8 cellular contexts compared by ENCODE assay signal in the genomic region with DNA sequence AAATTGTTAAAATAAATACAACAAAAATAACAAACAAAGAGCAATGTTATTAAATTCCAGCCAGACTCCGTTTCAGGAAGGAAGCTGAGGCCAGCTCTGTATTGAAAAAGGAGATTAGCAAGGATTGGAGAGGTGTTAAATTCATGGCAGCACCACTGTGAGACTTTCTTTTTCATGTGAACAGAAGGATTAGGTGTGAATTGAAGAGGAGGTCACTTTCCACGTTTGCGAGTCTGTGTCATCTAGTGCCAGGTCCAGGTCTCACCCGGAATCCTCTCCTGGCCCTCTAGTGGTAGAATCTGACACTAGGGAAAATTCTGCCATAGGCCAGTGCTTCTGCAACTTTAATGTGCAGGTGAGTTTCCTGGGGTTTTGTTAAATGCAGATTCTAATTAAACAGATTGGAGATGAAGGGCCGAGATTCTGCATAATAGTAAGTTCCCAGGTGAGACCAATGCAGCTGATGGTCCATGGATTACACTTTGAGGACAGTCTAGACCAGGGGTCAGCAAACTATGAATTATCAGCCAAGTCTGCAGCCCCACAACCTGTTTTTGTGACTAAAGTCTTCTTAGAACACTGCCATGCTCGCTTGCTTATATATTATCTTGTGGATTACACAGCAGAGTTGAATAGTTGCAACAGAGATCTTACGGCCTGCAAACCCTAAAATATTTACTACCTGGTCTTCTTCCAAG. TPM values are rescaled to one million over a fixed set of nuclear protein-coding genes. Genes with fewer than 3 reads are reported as not detected.
DNase-seq lines count a peak whose midpoint lies in the region; ATAC-seq and TF ChIP-seq lines count a peak whose summit lies in the region.

No MANE protein-coding gene starts in this region.

- intact Hi-C loops in activated CD4-positive, alpha-beta memory T cell treated with anti-CD3 and anti-CD28 coated beads for 36 hours (cut with micrococcal nuclease), result no loop called here
- intact Hi-C loops in left ventricle myocardium inferior (cut with micrococcal nuclease), result no loop called here
- intact Hi-C loops in spleen (cut with DNase I; ENCODE audit: low total_unique reads), result no loop called here

- TF ChIP-seq POLR2A in spleen (IDR thresholded peaks at IDR 0.05), result no peak

- peak overlapping the region; percentile 5 for H3K4me3 ChIP-seq in left ventricle myocardium inferior
- no peak overlapping the region for H3K4me3 ChIP-seq in spleen

- H3K27me3 Mint-ChIP-seq in activated T-cell treated with anti-CD3 and anti-CD28 coated beads, Interleukin-2, amount 50 U/mL, for 24 hours, result peaks cover 41% of the 10 kb centered on the region
- H3K27me3 Mint-ChIP-seq in activated CD4-positive, alpha-beta memory T cell treated with anti-CD3 and anti-CD28 coated beads for 36 hours, result peaks cover 11% of the 10 kb centered on the region

- H3K9me3 ChIP-seq in left ventricle myocardium inferior (replicated peaks), result no peaks in the 10 kb centered on the region
- H3K9me3 ChIP-seq in spleen, result no peaks in the 10 kb centered on the region

- ATAC-seq in GM19463 (IDR thresholded peaks at IDR 0.05; ENCODE audit: unreplicated experiment), result no peak

- no peak overlapping the region for H3K4me3 Mint-ChIP-seq in activated T-cell treated with anti-CD3 and anti-CD28 coated beads, Interleukin-2, amount 50 U/mL, for 24 hours
- no peak overlapping the region for H3K4me3 Mint-ChIP-seq in activated CD4-positive, alpha-beta memory T cell treated with anti-CD3 and anti-CD28 coated beads for 36 hours

- H3K36me3 ChIP-seq in left ventricle myocardium inferior (no peaks in the 10 kb centered on the region), spleen (no peaks in the 10 kb centered on the region)

- WGBS in spleen, 5 donors, result 23 to 29% (median 23%) methylated on average over 7 of the region's 7 CpGs

- peaks cover 5% of the 10 kb centered on the region for H3K4me1 Mint-ChIP-seq in activated T-cell treated with anti-CD3 and anti-CD28 coated beads, Interleukin-2, amount 50 U/mL, for 24 hours (ENCODE audit: low read depth)
- peaks cover 6% of the 10 kb centered on the region for H3K4me1 Mint-ChIP-seq in activated CD4-positive, alpha-beta memory T cell treated with anti-CD3 and anti-CD28 coated beads for 36 hours (ENCODE audit: low read depth)

- no peak overlapping the region for H3K27ac Mint-ChIP-seq in activated T-cell treated with anti-CD3 and anti-CD28 coated beads, Interleukin-2, amount 50 U/mL, for 24 hours
- H3K27ac Mint-ChIP-seq in activated CD4-positive, alpha-beta memory T cell treated with anti-CD3 and anti-CD28 coated beads for 36 hours, result no peak overlapping the region

- H3K27ac ChIP-seq in left ventricle myocardium inferior (replicated peaks) (no peak overlapping the region), spleen (no peak overlapping the region)

- H3K36me3 Mint-ChIP-seq in activated T-cell treated with anti-CD3 and anti-CD28 coated beads, Interleukin-2, amount 50 U/mL, for 24 hours (ENCODE audit: low read depth), result no peaks in the 10 kb centered on the region
- H3K36me3 Mint-ChIP-seq in activated CD4-positive, alpha-beta memory T cell treated with anti-CD3 and anti-CD28 coated beads for 36 hours, result no peaks in the 10 kb centered on the region

- peaks cover 38% of the 10 kb centered on the region for H3K4me1 ChIP-seq in left ventricle myocardium inferior
- peaks cover 0 to 5% (median 2%) of the 10 kb centered on the region in 6 donors for H3K4me1 ChIP-seq in spleen

- DNase-seq in activated T-cell treated with anti-CD3 and anti-CD28 coated beads for 24 hours (ENCODE audit: low read depth), result peak; percentile 5
- DNase-seq in activated T-cell treated with anti-CD3 and anti-CD28 coated beads, Interleukin-2, amount 50 U/mL, for 24 hours, result no peak
- DNase-seq in HuH-7.5 (ENCODE audit: low spot score), result peak; percentile 97
- DNase-seq in activated CD4-positive, alpha-beta memory T cell treated with anti-CD3 and anti-CD28 coated beads for 36 hours, result peak; percentile 19
- no peak for DNase-seq in left ventricle myocardium inferior
- no peak for DNase-seq in spleen
- no peak for DNase-seq in NCI-H510A treated with DMSO at 0.1 percent for 48 hours (lab: John Stamatoyannopoulos, UW)

- POLR2A ChIA-PET in activated CD4-positive, alpha-beta memory T cell treated with anti-CD3 and anti-CD28 coated beads for 36 hours (lab: Charles Lee), result no interaction called here

- TF ChIP-seq CTCF in left ventricle myocardium inferior (IDR thresholded peaks at IDR 0.05; ENCODE audit: borderline replicate concordance) (peak; percentile 84), spleen (IDR thresholded peaks at IDR 0.05 in 8 of 11, conservative IDR thresholded peaks at IDR 0.05 in 3 of 11) (peak in 9 of 11 experiments; percentile 5 to 70 (median 55))

- CTCF ChIA-PET in activated CD4-positive, alpha-beta memory T cell treated with anti-CD3 and anti-CD28 coated beads for 36 hours (lab: Charles Lee), result interaction anchor here (0.8 to 1.8 kb wide), 10 partner anchors 10 to 225 kb away, joined by 3 to 7 read pairs (median 4); no protein-coding TSS in a partner anchor

- H3K27me3 ChIP-seq in left ventricle myocardium inferior (ENCODE audit: low read depth), result no peaks in the 10 kb centered on the region
- H3K27me3 ChIP-seq in spleen (replicated peaks in 1 of 7), result peaks cover 0 to 40% (median 0%) of the 10 kb centered on the region in 7 donors

- no peaks in the 10 kb centered on the region for H3K9me3 Mint-ChIP-seq in activated T-cell treated with anti-CD3 and anti-CD28 coated beads, Interleukin-2, amount 50 U/mL, for 24 hours
- no peaks in the 10 kb centered on the region for H3K9me3 Mint-ChIP-seq in activated CD4-positive, alpha-beta memory T cell treated with anti-CD3 and anti-CD28 coated beads for 36 hours

RNA-seq across cellular contexts. Expression of a gene that starts 9.2 kb away (rescaled TPM):
- not detected for total RNA-seq in activated CD4-positive, alpha-beta memory T cell treated with anti-CD3 and anti-CD28 coated beads for 36 hours
- total RNA-seq in left ventricle myocardium inferior (0.77 TPM), spleen (1 to 10 TPM in 5 of 7 donors, under 1 TPM in 2; 0.20 to 3.0 (median 1.2) TPM)
- polyA plus RNA-seq in spleen, result under 1 TPM; 0.11 to 0.45 (median 0.13) TPM

Comparison
In these comparisons a context has a peak if more than half of its experiments do, and no peak if none do; other contexts are left out.
1. DNase-seq: peak in activated T-cell treated with anti-CD3 and anti-CD28 coated beads for 24 hours (single experiment), HuH-7.5 (single experiment) and activated CD4-positive, alpha-beta memory T cell treated with anti-CD3 and anti-CD28 coated beads for 36 hours (single experiment); none in activated T-cell treated with anti-CD3 and anti-CD28 coated beads, Interleukin-2, amount 50 U/mL, for 24 hours (single experiment), left ventricle myocardium inferior (single experiment), spleen (single experiment) and NCI-H510A treated with DMSO at 0.1 percent for 48 hours (single experiment).